29 cellular contexts compared by ENCODE assay signal in genomic region chr13:55777612-55778011, GRCh38.
"Had no signal": no experiment of that assay in that cellular context is flagged by ENCODE, and none has a peak within 500 bp of the region (broad histone marks: within the 10 kb centered on the region; RNA-seq: fewer than 3 reads in every experiment).

No MANE protein-coding gene starts in this region.

- H3K4me1 Mint-ChIP-seq: endodermal cell had no signal

- H3K9me3 Mint-ChIP-seq: endodermal cell had no signal

- ATAC-seq: effector memory CD8-positive, alpha-beta T cell; esophagus mucosa; foreskin keratinocyte; gastrocnemius medialis; gastroesophageal sphincter; heart left ventricle; heart right ventricle had no signal

- H3K9me3 ChIP-seq: colonic mucosa, esophagus muscularis mucosa, esophagus squamous epithelium, gastrocnemius medialis, gastroesophageal sphincter, heart left ventricle, heart right ventricle had no signal

- H3K27ac Mint-ChIP-seq: dendritic cell treated with granulocyte-macrophage colony-stimulating factor and Interleukin-4, amounts not matched to agents 40 ng/mL and 50 ng/mL, for 4 days; effector memory CD8-positive, alpha-beta T cell; endodermal cell had no signal

- H3K4me3 Mint-ChIP-seq: dendritic cell treated with granulocyte-macrophage colony-stimulating factor and Interleukin-4, amounts not matched to agents 40 ng/mL and 50 ng/mL, for 4 days; effector memory CD8-positive, alpha-beta T cell; endodermal cell had no signal

- FAIRE-seq: colon, endometrium, endothelial cell of umbilical vein, frontal cortex had no signal

- H3K36me3 ChIP-seq: colonic mucosa, esophagus muscularis mucosa, esophagus squamous epithelium, gastrocnemius medialis, gastroesophageal sphincter, heart left ventricle, heart right ventricle had no signal

- H3K27me3 ChIP-seq: colonic mucosa, dorsolateral prefrontal cortex, esophagus muscularis mucosa, esophagus squamous epithelium, foreskin keratinocyte, gastrocnemius medialis, gastroesophageal sphincter, heart left ventricle, heart right ventricle had no signal

- DNase-seq: colonic mucosa; cortex of kidney; dermis blood vessel endothelial cell; dorsolateral prefrontal cortex; effector CD4-positive, alpha-beta T cell; effector CD8-positive, alpha-beta T cell; effector memory CD4-positive, alpha-beta T cell; effector memory CD8-positive, alpha-beta T cell; endodermal cell; erythroblast; esophagus squamous epithelium; foreskin fibroblast; foreskin keratinocyte; foreskin melanocyte; gastrocnemius medialis; glutamatergic neuron; head of caudate nucleus; heart left ventricle; heart right ventricle had no signal

- H3K4me3 ChIP-seq: colonic mucosa, coronary artery, dorsolateral prefrontal cortex, esophagus muscularis mucosa, esophagus squamous epithelium, gastrocnemius medialis, gastroesophageal sphincter, heart left ventricle, heart right ventricle had no signal

- H3K27ac ChIP-seq: colonic mucosa, coronary artery, dorsolateral prefrontal cortex, epithelial cell of prostate, esophagus muscularis mucosa, esophagus squamous epithelium, foreskin keratinocyte, gastrocnemius medialis, gastroesophageal sphincter, heart left ventricle, heart right ventricle had no signal

- H3K27me3 Mint-ChIP-seq: dendritic cell treated with granulocyte-macrophage colony-stimulating factor and Interleukin-4, amounts not matched to agents 40 ng/mL and 50 ng/mL, for 4 days; effector memory CD8-positive, alpha-beta T cell had no signal

- H3K4me1 ChIP-seq: colonic mucosa, esophagus muscularis mucosa, esophagus squamous epithelium, foreskin keratinocyte, gastrocnemius medialis, gastroesophageal sphincter, heart left ventricle, heart right ventricle had no signal
